In genomic region chr10:88949912-88950664, GRCh38 we compare ENCODE assay signal across 16 cellular contexts. TPM values are rescaled to one million over a fixed set of nuclear protein-coding genes. Genes with fewer than 3 reads are reported as not detected.
A peak's percentile ranks its signal among the peaks of the same experiment; 100 is the strongest.
DNase-seq lines count a peak whose midpoint lies in the region; ATAC-seq, FAIRE-seq and TF ChIP-seq lines count a peak whose summit lies in the region.
"Had no signal": no experiment of that assay in that cellular context is flagged by ENCODE, and none has a peak within 500 bp of the region (broad histone marks: within the 10 kb centered on the region; RNA-seq: fewer than 3 reads in every experiment).

No MANE protein-coding gene starts in this region.

- H3K9me3 ChIP-seq in mesenchymal stem cell (ENCODE audit: control insufficient read depth, low read length) (no peaks in the 10 kb centered on the region), thyroid gland (no peaks in the 10 kb centered on the region)

- intact Hi-C loops in thyroid gland (cut with DNase I), result no loop called here

- H3K4me1 ChIP-seq in mesenchymal stem cell (ENCODE audit: control insufficient read depth, insufficient read depth, low read depth, low read length) (peaks cover 6% of the 10 kb centered on the region), thyroid gland (peaks cover 18 to 21% of the 10 kb centered on the region in 2 donors)

- peak overlapping the region; percentile 89 for H3K9ac ChIP-seq in mesenchymal stem cell (ENCODE audit: low read length)

- DNase-seq in DMS 273 (lab: John Stamatoyannopoulos, UW; ENCODE audit: unreplicated experiment), result peak; percentile 6
- no peak for DNase-seq in DMS 273 treated with DMSO at 0.1 percent for 48 hours (lab: John Stamatoyannopoulos, UW)
- DNase-seq in astrocyte of the spinal cord (ENCODE audit: low read depth, low spot score), result peak; percentile 33
- no peak for DNase-seq in mesenchymal stem cell
- no peak for DNase-seq in thyroid gland
- no peak for DNase-seq in GM12892 (ENCODE audit: insufficient read length)
- no peak for DNase-seq in activated naive CD8-positive, alpha-beta T cell treated with anti-CD3 and anti-CD28 coated beads for 36 hours
- DNase-seq: activated CD4-positive, alpha-beta T cell treated with anti-CD3 and anti-CD28 coated beads for 36 hours; DMS79; glutamatergic neuron; mesendoderm; NCI-H1048; NCI-H526 treated with DMSO at 0.1 percent for 48 hours had no signal

- H3K4me3 Mint-ChIP-seq in activated naive CD8-positive, alpha-beta T cell treated with anti-CD3 and anti-CD28 coated beads for 36 hours, result no peak overlapping the region
- H3K4me3 Mint-ChIP-seq: activated CD4-positive, alpha-beta T cell treated with anti-CD3 and anti-CD28 coated beads for 36 hours had no signal

- TF ChIP-seq POLR2A in thyroid gland (IDR thresholded peaks at IDR 0.05) (no peak), GM12892 (IDR thresholded peaks at IDR 0.05; ENCODE audit: low read depth, low read length) (no peak)

- H3K27me3 ChIP-seq in mesenchymal stem cell (ENCODE audit: control insufficient read depth in 1 of 2, insufficient read depth in 1 of 2, low read length in 2 of 2) (no peaks in the 10 kb centered on the region), thyroid gland (no peaks in the 10 kb centered on the region)

- WGBS in mesenchymal stem cell, result 88% methylated on average over 3 of the region's 3 CpGs
- 64 to 81% methylated on average over 3 of the region's 3 CpGs for WGBS in thyroid gland, 2 donors

- H3K36me3 ChIP-seq in mesenchymal stem cell (ENCODE audit: control insufficient read depth in 1 of 2, insufficient read depth in 2 of 2, low read depth in 1 of 2, low read length in 2 of 2), result peaks cover 0 to 16% of the 10 kb centered on the region in 2 experiments
- no peaks in the 10 kb centered on the region for H3K36me3 ChIP-seq in thyroid gland

- no peaks in the 10 kb centered on the region for H3K9me3 Mint-ChIP-seq in activated naive CD8-positive, alpha-beta T cell treated with anti-CD3 and anti-CD28 coated beads for 36 hours
- H3K9me3 Mint-ChIP-seq: activated T-helper 2 cell treated with anti-CD3 and anti-CD28 coated beads, Interferon-gamma antibody, Interleukin-2, Interleukin-4, amounts not matched to agents 10 μg/mL and 5 μg/mL and 100 μg/mL, durations not matched to agents 14 hours and 24 hours and 36 hours had no signal

- H2AK5ac ChIP-seq in mesenchymal stem cell (ENCODE audit: low read length, severe bottlenecking), result no peak overlapping the region

- peaks cover 10% of the 10 kb centered on the region for H3K4me1 Mint-ChIP-seq in activated naive CD8-positive, alpha-beta T cell treated with anti-CD3 and anti-CD28 coated beads for 36 hours

- H3K4me3 ChIP-seq in astrocyte of the spinal cord (ENCODE audit: low read depth, low read length) (no peak overlapping the region), mesenchymal stem cell (ENCODE audit: insufficient read depth in 1 of 2, low read depth in 1 of 2, low read length in 2 of 2) (no peak overlapping the region), thyroid gland (replicated peaks in 1 of 3) (no peak overlapping the region)

- in situ Hi-C loops in astrocyte of the spinal cord (cut with HindIII; ENCODE audit: low sequenced_read_pairs), result no loop called here

- no peak overlapping the region for H4K8ac ChIP-seq in mesenchymal stem cell (ENCODE audit: low read length)

- H2BK12ac ChIP-seq in mesenchymal stem cell (ENCODE audit: low read length in 2 of 2), result no peak overlapping the region

- no peak overlapping the region for H2BK15ac ChIP-seq in mesenchymal stem cell (ENCODE audit: low read depth, poor library complexity, severe bottlenecking)

- ATAC-seq in GM18519 (IDR thresholded peaks at IDR 0.05; ENCODE audit: low FRiP score, unreplicated experiment), result no peak
- ATAC-seq: activated CD4-positive, alpha-beta T cell treated with anti-CD3 and anti-CD28 coated beads for 36 hours had no signal

- TF ChIP-seq CTCF in astrocyte of the spinal cord (IDR thresholded peaks at IDR 0.05; ENCODE audit: low read depth, low read length) (no peak), thyroid gland (IDR thresholded peaks at IDR 0.05) (no peak)

- H3K79me1 ChIP-seq in mesenchymal stem cell (replicated peaks; ENCODE audit: low read length, poor library complexity, severe bottlenecking), result peaks cover 2% of the 10 kb centered on the region

- no peaks in the 10 kb centered on the region for H3K27me3 Mint-ChIP-seq in activated naive CD8-positive, alpha-beta T cell treated with anti-CD3 and anti-CD28 coated beads for 36 hours
- H3K27me3 Mint-ChIP-seq: activated CD4-positive, alpha-beta T cell treated with anti-CD3 and anti-CD28 coated beads for 36 hours had no signal

- no peak for FAIRE-seq in GM12892 (lab: Jason Lieb, UNC)

- H3K4me2 ChIP-seq in mesenchymal stem cell (ENCODE audit: low read length, poor library complexity, severe bottlenecking), result no peak overlapping the region

- no peak overlapping the region for H4K91ac ChIP-seq in mesenchymal stem cell (ENCODE audit: low read length)

- no peak overlapping the region for H2BK5ac ChIP-seq in mesenchymal stem cell (ENCODE audit: low read depth, low read length, poor library complexity, severe bottlenecking)

- H3K27ac Mint-ChIP-seq in activated naive CD8-positive, alpha-beta T cell treated with anti-CD3 and anti-CD28 coated beads for 36 hours, result no peak overlapping the region
- H3K27ac Mint-ChIP-seq: activated CD4-positive, alpha-beta T cell treated with anti-CD3 and anti-CD28 coated beads for 36 hours; activated T-helper 2 cell treated with anti-CD3 and anti-CD28 coated beads, Interferon-gamma antibody, Interleukin-2, Interleukin-4, amounts not matched to agents 10 μg/mL and 5 μg/mL and 100 μg/mL, durations not matched to agents 14 hours and 24 hours and 36 hours had no signal

- H2AFZ ChIP-seq in mesenchymal stem cell (ENCODE audit: low read depth, low read length), result no peak overlapping the region

- H3K18ac ChIP-seq in mesenchymal stem cell (ENCODE audit: low read depth in 1 of 2, low read length in 2 of 2), result peak overlapping the region in 1 of 2 experiments; percentile 37

- no peak overlapping the region for H3K4ac ChIP-seq in mesenchymal stem cell (ENCODE audit: low read depth in 1 of 2, low read length in 2 of 2)

- no peak overlapping the region for H3K14ac ChIP-seq in mesenchymal stem cell (ENCODE audit: low read length in 2 of 2)

- H3K23ac ChIP-seq in mesenchymal stem cell (ENCODE audit: low read length in 2 of 2), result no peak overlapping the region

- H2BK120ac ChIP-seq in mesenchymal stem cell (ENCODE audit: low read depth, low read length), result peak overlapping the region; percentile 76

- H3K27ac ChIP-seq in mesenchymal stem cell (ENCODE audit: low read length, poor library complexity, severe bottlenecking) (no peak overlapping the region), thyroid gland (peak overlapping the region; percentile 96 to 99 (median 98))
- H3K27ac ChIP-seq: 22Rv1 had no signal

- H3K36me3 Mint-ChIP-seq in activated naive CD8-positive, alpha-beta T cell treated with anti-CD3 and anti-CD28 coated beads for 36 hours, result peaks cover 5% of the 10 kb centered on the region

RNA-seq across cellular contexts. Expression of gene ACTA2, which starts 2.5 kb away (rescaled TPM):
- 390 TPM for polyA plus RNA-seq in mesenchymal stem cell (2013, experiment 1 of 2)
- 385 TPM for polyA plus RNA-seq in mesenchymal stem cell (2013, experiment 2 of 2)
- total RNA-seq in thyroid gland, result 100 to 1,000 TPM in 1 of 4 donors, 10 to 100 TPM in 3; 61.5 to 173 (median 72.2) TPM
- 36.7 TPM for polyA plus RNA-seq in GM12892 (2012; ENCODE audit: missing spikeins)
- 1 to 10 TPM; 4.7 to 5.0 TPM for total RNA-seq in activated naive CD8-positive, alpha-beta T cell treated with anti-CD3 and anti-CD28 coated beads for 36 hours

RNA-seq across cellular contexts. Expression of gene FAS, which starts 40.5 kb away (rescaled TPM):
- polyA plus RNA-seq in mesenchymal stem cell (2013, experiment 1 of 2), result 16.2 TPM
- polyA plus RNA-seq in mesenchymal stem cell (2013, experiment 2 of 2), result 18.1 TPM
- 10 to 100 TPM in 3 of 4 donors, 1 to 10 TPM in 1; 9.4 to 34.1 (median 17.4) TPM for total RNA-seq in thyroid gland
- polyA plus RNA-seq in GM12892 (2012; ENCODE audit: missing spikeins), result 81.0 TPM
- total RNA-seq in activated naive CD8-positive, alpha-beta T cell treated with anti-CD3 and anti-CD28 coated beads for 36 hours, result 10 to 100 TPM; 31.1 to 33.4 TPM

Comparison
In these comparisons a context has a peak if more than half of its experiments do, and no peak if none do; other contexts are left out.
1. DNase-seq: peak in DMS 273 (single experiment) and astrocyte of the spinal cord (single experiment); none in DMS 273 treated with DMSO at 0.1 percent for 48 hours (single experiment), mesenchymal stem cell (single experiment), thyroid gland (0 of 2), GM12892 (single experiment) and activated naive CD8-positive, alpha-beta T cell treated with anti-CD3 and anti-CD28 coated beads for 36 hours (single experiment).
2. RNA of gene ACTA2, which starts 2.5 kb away (total RNA-seq): 61.5 to 173 TPM in thyroid gland; 4.7 to 5.0 TPM in activated naive CD8-positive, alpha-beta T cell treated with anti-CD3 and anti-CD28 coated beads for 36 hours; every median in the first group is over 10 times any median in the second.